23 cellular contexts compared by ENCODE assay signal in the genomic region with DNA sequence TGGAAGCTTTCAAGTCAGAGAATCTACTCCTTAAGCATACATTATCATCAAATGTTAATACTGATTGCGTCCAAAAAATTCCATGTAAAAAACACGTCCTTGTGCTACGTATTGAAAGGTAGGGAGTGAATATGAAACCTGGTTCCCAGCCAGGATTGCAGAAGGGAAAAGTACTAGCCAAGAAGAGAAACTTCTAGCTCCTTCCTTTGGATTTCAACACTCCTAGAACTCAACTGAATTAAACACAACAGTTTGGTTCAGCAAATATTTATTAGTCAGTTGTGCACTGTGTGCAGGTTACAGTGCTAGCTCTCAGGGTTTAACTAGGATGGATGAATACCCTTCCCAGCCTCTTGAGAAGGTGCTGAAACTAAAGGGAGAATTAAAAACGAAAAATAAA. TPM values are rescaled to one million over a fixed set of nuclear protein-coding genes. Genes with fewer than 3 reads are reported as not detected.
DNase-seq lines count a peak whose midpoint lies in the region; ATAC-seq, FAIRE-seq and TF ChIP-seq lines count a peak whose summit lies in the region.
"Had no signal": no experiment of that assay in that cellular context is flagged by ENCODE, and none has a peak within 500 bp of the region (broad histone marks: within the 10 kb centered on the region; RNA-seq: fewer than 3 reads in every experiment).

No MANE protein-coding gene starts in this region.

- FAIRE-seq in bronchial epithelial cell (lab: Jason Lieb, UNC), result no peak
- FAIRE-seq: GM18507, K562, TTC549 had no signal

- H3K36me3 ChIP-seq in bronchial epithelial cell (ENCODE audit: control insufficient read depth, insufficient read depth, low read length) (no peaks in the 10 kb centered on the region), gastroesophageal sphincter (no peaks in the 10 kb centered on the region), gastrocnemius medialis (no peaks in the 10 kb centered on the region)
- H3K36me3 ChIP-seq: neural progenitor cell had no signal

- H3K4me1 ChIP-seq in gastroesophageal sphincter, result peaks cover 0 to 28% (median 0%) of the 10 kb centered on the region in 3 donors
- peaks cover 15 to 20% of the 10 kb centered on the region in 2 donors for H3K4me1 ChIP-seq in gastrocnemius medialis
- H3K4me1 ChIP-seq: neural progenitor cell had no signal

- no peak for TF ChIP-seq EP300 in gastroesophageal sphincter (IDR thresholded peaks at IDR 0.05)

- H3K4me3 ChIP-seq in bronchial epithelial cell (ENCODE audit: low read depth, low read length), result no peak overlapping the region
- no peak overlapping the region for H3K4me3 ChIP-seq in gastroesophageal sphincter
- no peak overlapping the region for H3K4me3 ChIP-seq in gastrocnemius medialis
- H3K4me3 ChIP-seq: GM23338, K562, neural progenitor cell had no signal

- H3K9me3 ChIP-seq in gastroesophageal sphincter (no peaks in the 10 kb centered on the region), gastrocnemius medialis (no peaks in the 10 kb centered on the region)

- peak overlapping the region; percentile 62 for H3K27ac ChIP-seq in VCaP
- peak overlapping the region in 1 of 4 donors; percentile 61 for H3K27ac ChIP-seq in gastroesophageal sphincter
- peak overlapping the region; percentile 34 to 67 (median 58) for H3K27ac ChIP-seq in gastrocnemius medialis
- H3K27ac ChIP-seq: foreskin keratinocyte, neural progenitor cell, RWPE1 had no signal

- peak; percentile 29 for ATAC-seq in gastroesophageal sphincter
- peak; percentile 73 to 79 for ATAC-seq in gastrocnemius medialis
- no peak for ATAC-seq in HG03469 (IDR thresholded peaks at IDR 0.05; ENCODE audit: unreplicated experiment)
- ATAC-seq: foreskin keratinocyte; GM23338; K562; stimulated activated memory B cell treated with anti-CD40 and anti-IgM and Interleukin-4, amounts not matched to agents 10 μg/mL and 1 μg/mL and 100 μg/mL, for 72 hours had no signal

- H3K27me3 ChIP-seq in bronchial epithelial cell (ENCODE audit: control insufficient read depth, insufficient read depth, low read length) (no peaks in the 10 kb centered on the region), gastroesophageal sphincter (no peaks in the 10 kb centered on the region), gastrocnemius medialis (no peaks in the 10 kb centered on the region)
- H3K27me3 ChIP-seq: foreskin keratinocyte, neural progenitor cell had no signal

- WGBS in gastroesophageal sphincter (ENCODE audit: low coverage in 1 of 2), 2 donors, result 31 to 47% methylated on average over 4 of the region's 4 CpGs

- TF ChIP-seq CTCF in VCaP (conservative IDR thresholded peaks at IDR 0.05), result no peak
- TF ChIP-seq CTCF in bronchial epithelial cell (IDR thresholded peaks at IDR 0.05; ENCODE audit: insufficient read depth, low read length, severe bottlenecking), result no peak
- no peak for TF ChIP-seq CTCF in gastroesophageal sphincter (IDR thresholded peaks at IDR 0.05)
- TF ChIP-seq CTCF in gastrocnemius medialis (IDR thresholded peaks at IDR 0.05 in 4 of 5, conservative IDR thresholded peaks at IDR 0.05 in 1 of 5), result no peak

- in situ Hi-C loops in gastrocnemius medialis (cut with MboI; ENCODE audit: low sequenced_read_pairs in 4 of 4), result no loop called here

- TF ChIP-seq POLR2A in gastroesophageal sphincter (IDR thresholded peaks at IDR 0.05), result no peak
- TF ChIP-seq POLR2A in gastrocnemius medialis (IDR thresholded peaks at IDR 0.05), result no peak

- intact Hi-C loops in gastrocnemius medialis (cut with DNase I; ENCODE audit: low total_unique reads), result no loop called here

- DNase-seq in bronchial epithelial cell (ENCODE audit: low read depth) (peak; percentile 47), gastrocnemius medialis (no peak), NCI-H2081 treated with DMSO at 0.1 percent for 48 hours (lab: John Stamatoyannopoulos, UW) (no peak)
- no peak for DNase-seq in stimulated activated CD4-positive, alpha-beta T cell treated with anti-CD3 and anti-CD28 coated beads, Interleukin-1b, Interleukin-23, amount 100 ng/mL, for 48 hours
- DNase-seq: activated CD4-positive, alpha-beta T cell treated with anti-CD3 and anti-CD28 coated beads for 4 hours; central memory CD4-positive, alpha-beta T cell; effector CD8-positive, alpha-beta T cell; EL; foreskin keratinocyte; NCI-H510A treated with DMSO at 0.1 percent for 48 hours; stimulated activated CD4-positive, alpha-beta T cell treated with anti-CD3 and anti-CD28 coated beads, Interleukin-15, amount 100 ng/mL, for 24 hours; SW 1271 had no signal

RNA-seq across cellular contexts. Expression of gene FHL2, which starts 33.9 kb away (rescaled TPM):
- total RNA-seq in bronchial epithelial cell (67.2 and 76.9 TPM in 2 replicates), gastroesophageal sphincter (100 to 1,000 TPM in 3 of 4 donors, 10 to 100 TPM in 1; 93.9 to 150 (median 109) TPM), gastrocnemius medialis (10 to 100 TPM; 14.9 to 31.8 (median 21.4) TPM)
- total RNA-seq: B cell had no signal
